In genomic region chr12:4745249-4745648, GRCh38 we compare ENCODE assay signal across 20 cellular contexts. TPM values are rescaled to one million over a fixed set of nuclear protein-coding genes. Genes with fewer than 3 reads are reported as not detected.
DNase-seq lines count a peak whose midpoint lies in the region; ATAC-seq, FAIRE-seq and TF ChIP-seq lines count a peak whose summit lies in the region.
"Had no signal": no experiment of that assay in that cellular context is flagged by ENCODE, and none has a peak within 500 bp of the region (broad histone marks: within the 10 kb centered on the region; RNA-seq: fewer than 3 reads in every experiment).

No MANE protein-coding gene starts in this region.

- peak overlapping the region in 2 of 12 donors; percentile 15 to 22 for H3K27ac ChIP-seq in heart left ventricle
- H3K27ac ChIP-seq: A549, BLaER1 had no signal

- intact Hi-C loops in heart left ventricle (cut with DNase I): no loop called here
- intact Hi-C loops in left ventricle myocardium superior (cut with micrococcal nuclease): no loop called here

- no peak for TF ChIP-seq POLR2A in heart left ventricle (IDR thresholded peaks at IDR 0.05)

- H3K27me3 ChIP-seq in heart left ventricle: no peaks in the 10 kb centered on the region
- H3K27me3 ChIP-seq: BLaER1 had no signal

- WGBS in heart left ventricle, 4 donors: 42 to 63% (median 50%) methylated on average over 6 of the region's 6 CpGs

- peaks cover 0 to 17% (median 0%) of the 10 kb centered on the region in 12 donors for H3K4me1 ChIP-seq in heart left ventricle
- H3K4me1 ChIP-seq: A549, BLaER1 had no signal

- peaks cover 0 to 13% (median 0%) of the 10 kb centered on the region in 12 donors for H3K9me3 ChIP-seq in heart left ventricle
- H3K9me3 ChIP-seq: A549, BLaER1 had no signal

- DNase-seq in fibroblast of peridontal ligament (ENCODE audit: extremely low read depth) (peak; percentile 1), heart left ventricle (peak in 3 of 5 donors; percentile 46 to 78 (median 56)), left ventricle myocardium superior (peak; percentile 67), urothelium cell line (ENCODE audit: low spot score) (no peak), AG08395 (ENCODE audit: low spot score) (no peak)
- DNase-seq in stimulated activated CD8-positive, alpha-beta memory T cell treated with anti-CD3 and anti-CD28 coated beads, Interleukin-4, amount 100 ng/mL, for 48 hours: no peak
- DNase-seq: CD4-positive, alpha-beta memory T cell; DMS153; DMS79; GDM1; H7; HFFc6 had no signal

- peak; percentile 88 to 94 (median 91) for ATAC-seq in heart left ventricle
- peak; percentile 95 for ATAC-seq in left ventricle myocardium superior
- no peak for ATAC-seq in GM18520 (IDR thresholded peaks at IDR 0.05; ENCODE audit: unreplicated experiment)
- ATAC-seq: A549, GM23338, HCT116 had no signal

- no peak for TF ChIP-seq CTCF in heart left ventricle (IDR thresholded peaks at IDR 0.05)

- no peak overlapping the region for H3K4me3 ChIP-seq in heart left ventricle
- H3K4me3 ChIP-seq: A549, BLaER1, GM23338 had no signal

- peak; percentile 85 for FAIRE-seq in urothelium cell line (lab: Jason Lieb, UNC)
- FAIRE-seq: A549, GM12892, GM18507, HTR-8/SVneo had no signal

- no peaks in the 10 kb centered on the region for H3K36me3 ChIP-seq in heart left ventricle
- H3K36me3 ChIP-seq: BLaER1 had no signal

RNA-seq across cellular contexts. Expression of gene GALNT8, which starts 25.0 kb away (rescaled TPM):
- 1 to 10 TPM in 4 of 9 donors, under 1 TPM in 5; 0.35 to 2.6 (median 0.96) TPM for total RNA-seq in heart left ventricle
- polyA plus RNA-seq in heart left ventricle: under 1 TPM; 0.40 to 0.88 TPM
- total RNA-seq in left ventricle myocardium superior: 1.7 TPM
- total RNA-seq: HFFc6 had no signal
- polyA plus RNA-seq: A549 had no signal

Comparison
In these comparisons a context has a peak if more than half of its experiments do, and no peak if none do; other contexts are left out.
1. DNase-seq: peak in fibroblast of peridontal ligament (single experiment), heart left ventricle (3 of 5) and left ventricle myocardium superior (single experiment); none in urothelium cell line (single experiment), AG08395 (single experiment) and stimulated activated CD8-positive, alpha-beta memory T cell treated with anti-CD3 and anti-CD28 coated beads, Interleukin-4, amount 100 ng/mL, for 48 hours (single experiment).